ENCODE assay signal across 1 cellular context in genomic region chr1:32540589-32540988, GRCh38.
TF ChIP-seq lines count a peak whose summit lies in the region.

No MANE protein-coding gene starts in this region.

TF ChIP-seq in HEK293, 187 proteins besides CTCF, POLR2A, EP300 and RAD21 (continued from another document):
- TF ChIP-seq ZNF398 (tag by site-specific recombination; IDR thresholded peaks at IDR 0.05) (0 out of 2 replicates have a peak, but pooled peaks have one; percentile 9), FEZF1 (tag by site-specific recombination; IDR thresholded peaks at IDR 0.05) (peak; percentile 58; the same call in 1 of the 2 replicates), YY1 (tag by site-specific recombination; IDR thresholded peaks at IDR 0.05) (peak; percentile 43; the same call in 1 of the 2 replicates), ZNF530 (tag by site-specific recombination; IDR thresholded peaks at IDR 0.05; ENCODE audit: low read depth) (no peak), ZBTB20 (tag by site-specific recombination; IDR thresholded peaks at IDR 0.05) (peak; percentile 63), ZNF18 (tag by site-specific recombination; IDR thresholded peaks at IDR 0.05) (peak; percentile 40; the same call in 1 of the 2 replicates), ZNF692 (tag by site-specific recombination; IDR thresholded peaks at IDR 0.05) (peak; percentile 45; the same call in 1 of the 2 replicates), ATF2 (tag by site-specific recombination; IDR thresholded peaks at IDR 0.05; ENCODE audit: low read depth) (no peak), ZIC2 (tag by site-specific recombination; IDR thresholded peaks at IDR 0.05) (peak; percentile 61), SCRT1 (tag by site-specific recombination; IDR thresholded peaks at IDR 0.05; ENCODE audit: borderline replicate concordance) (no peak), ZNF473 (tag by site-specific recombination; IDR thresholded peaks at IDR 0.05) (no peak), ZBTB48 (tag by site-specific recombination; IDR thresholded peaks at IDR 0.05) (peak; percentile 97), ZNF211 (tag by site-specific recombination; IDR thresholded peaks at IDR 0.05; ENCODE audit: low read depth) (no peak)
